1 cellular context compared by ENCODE assay signal in genomic region chr19:14526423-14526822, GRCh38.
TF ChIP-seq lines count a peak whose summit lies in the region.

No MANE protein-coding gene starts in this region.

TF ChIP-seq in H1, 55 proteins besides CTCF, POLR2A, EP300 and RAD21:
- no peak for TF ChIP-seq SUZ12 (IDR thresholded peaks at IDR 0.05; ENCODE audit: low read length)
- no peak for TF ChIP-seq CHD2 (IDR thresholded peaks at IDR 0.05; ENCODE audit: low read length)
- no peak for TF ChIP-seq RXRA (IDR thresholded peaks at IDR 0.05; ENCODE audit: insufficient read depth, low read depth, low read length)
- TF ChIP-seq CHD7 (IDR thresholded peaks at IDR 0.05; ENCODE audit: insufficient replicate concordance, low read length) = no peak
- no peak for TF ChIP-seq SP4 (IDR thresholded peaks at IDR 0.05; ENCODE audit: low read length)
- TF ChIP-seq RFX5 (IDR thresholded peaks at IDR 0.05; ENCODE audit: borderline replicate concordance, low read depth, low read length) = no peak
- TF ChIP-seq SAP30 (IDR thresholded peaks at IDR 0.05; ENCODE audit: insufficient read depth, insufficient replicate concordance, low read length) = no peak
- TF ChIP-seq BACH1 (IDR thresholded peaks at IDR 0.05; ENCODE audit: low read length) = no peak
- no peak for TF ChIP-seq MAFK (IDR thresholded peaks at IDR 0.05; ENCODE audit: low read depth, low read length)
- no peak for TF ChIP-seq POU5F1 (IDR thresholded peaks at IDR 0.05; ENCODE audit: low read depth, low read length)
- no peak for TF ChIP-seq JUND (IDR thresholded peaks at IDR 0.05; ENCODE audit: low read length)
